In genomic region chr22:30667486-30668305, GRCh38 we compare ENCODE assay signal across 1 cellular context.
TF ChIP-seq lines count a peak whose summit lies in the region.

TSS of gene DUSP18 (minus strand) at chr22:30667875. CDS start at chr22:30664003, 3,872 bp downstream.

TF ChIP-seq in HCT116, 20 proteins besides CTCF, POLR2A, EP300 and RAD21 (continued from another document):
- TF ChIP-seq ZBTB33 (IDR thresholded peaks at IDR 0.05; ENCODE audit: extremely low read depth, insufficient replicate concordance, low read length) (no peak), YY1 (IDR thresholded peaks at IDR 0.05; ENCODE audit: extremely low read depth, insufficient replicate concordance, low read depth, low read length) (peak; percentile 48), POLR2AphosphoS5 (IDR thresholded peaks at IDR 0.05; ENCODE audit: low read depth, low read length) (peak; percentile 88)
